9 cellular contexts compared by ENCODE assay signal in the genomic region with DNA sequence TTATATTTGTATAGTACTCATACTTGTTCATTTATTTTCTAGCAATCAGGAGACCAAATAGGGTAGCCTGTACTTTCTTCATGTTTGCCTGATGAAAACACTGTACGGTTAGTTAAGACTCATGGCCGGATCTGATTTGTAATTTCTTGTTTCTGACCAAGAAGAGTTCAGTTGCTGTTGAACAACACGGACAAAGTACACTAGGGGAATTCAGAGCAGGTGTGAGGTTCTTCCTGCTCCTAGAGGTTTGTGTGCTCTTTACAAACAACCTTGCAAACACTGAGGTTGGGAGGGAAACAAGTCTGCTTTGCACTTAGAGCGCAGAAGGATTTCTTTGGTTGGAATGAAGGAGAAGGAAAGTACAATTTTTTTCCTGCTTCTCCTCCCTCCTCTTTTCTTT.
DNase-seq lines count a peak whose midpoint lies in the region; ATAC-seq and TF ChIP-seq lines count a peak whose summit lies in the region.
"Had no signal": no experiment of that assay in that cellular context is flagged by ENCODE, and none has a peak within 500 bp of the region (broad histone marks: within the 10 kb centered on the region; RNA-seq: fewer than 3 reads in every experiment).

No MANE protein-coding gene starts in this region.

- peak in 1 of 2 experiments; percentile 16 for DNase-seq in Caco-2
- DNase-seq in foreskin keratinocyte, result no peak
- no peak for DNase-seq in thyroid gland
- no peak for DNase-seq in cortex of kidney (lab: John Stamatoyannopoulos, UW)
- DNase-seq in uterus, result no peak
- DNase-seq in substantia nigra (lab: John Stamatoyannopoulos, UW), result no peak

- peaks cover 51% of the 10 kb centered on the region for H3K4me1 Mint-ChIP-seq in Caco-2 (ENCODE audit: low read depth, unreplicated experiment)

- no peaks in the 10 kb centered on the region for H3K27me3 Mint-ChIP-seq in Caco-2 (ENCODE audit: insufficient read depth, unreplicated experiment)

- 79 to 82% methylated on average over 4 of the region's 4 CpGs for WGBS in thyroid gland, 2 donors

- POLR2A ChIA-PET in Caco-2 (lab: Charles Lee), result no interaction called here

- BruUV-seq in Caco-2 (replicated peaks; lab: Mats Ljungman, UMichigan), result no TSS peak

- H3K27ac ChIP-seq in foreskin keratinocyte, result peak overlapping the region; percentile 39
- H3K27ac ChIP-seq in thyroid gland, result no peak overlapping the region
- H3K27ac ChIP-seq in uterus, result no peak overlapping the region
- H3K27ac ChIP-seq in substantia nigra (ENCODE audit: low read depth, low read length, poor library complexity, severe bottlenecking), result no peak overlapping the region
- H3K27ac ChIP-seq: SK-N-MC had no signal

- no peak for TF ChIP-seq CTCF in Caco-2 (IDR thresholded peaks at IDR 0.05; ENCODE audit: insufficient read depth in 1 of 2, low read depth in 1 of 2, low read length in 1 of 2, severe bottlenecking in 1 of 2, unreplicated experiment in 1 of 2)
- no peak for TF ChIP-seq CTCF in foreskin keratinocyte (conservative IDR thresholded peaks at IDR 0.05)
- TF ChIP-seq CTCF in thyroid gland (IDR thresholded peaks at IDR 0.05), result no peak
- no peak for TF ChIP-seq CTCF in uterus (IDR thresholded peaks at IDR 0.05)

- H3K9me3 ChIP-seq in Caco-2, result no peaks in the 10 kb centered on the region
- no peaks in the 10 kb centered on the region for H3K9me3 ChIP-seq in thyroid gland
- no peaks in the 10 kb centered on the region for H3K9me3 ChIP-seq in uterus

- H3K27me3 ChIP-seq in Caco-2 (replicated peaks; ENCODE audit: control insufficient read depth, insufficient read depth, low read length), result no peaks in the 10 kb centered on the region
- H3K27me3 ChIP-seq in foreskin keratinocyte, result no peaks in the 10 kb centered on the region
- H3K27me3 ChIP-seq in thyroid gland, result no peaks in the 10 kb centered on the region
- no peaks in the 10 kb centered on the region for H3K27me3 ChIP-seq in uterus

- H3K36me3 ChIP-seq in Caco-2 (ENCODE audit: control insufficient read depth, insufficient read depth, low read length), result no peaks in the 10 kb centered on the region
- no peaks in the 10 kb centered on the region for H3K36me3 ChIP-seq in thyroid gland
- H3K36me3 ChIP-seq in uterus, result no peaks in the 10 kb centered on the region

- H3K36me3 Mint-ChIP-seq in Caco-2 (ENCODE audit: insufficient read depth, unreplicated experiment), result peaks cover 15% of the 10 kb centered on the region

- no peaks in the 10 kb centered on the region for H3K9me3 Mint-ChIP-seq in Caco-2 (ENCODE audit: unreplicated experiment)

- H3K4me3 ChIP-seq in Caco-2 (ENCODE audit: low read depth, low read length) (no peak overlapping the region), thyroid gland (replicated peaks in 1 of 3) (no peak overlapping the region), uterus (no peak overlapping the region)
- H3K4me3 ChIP-seq: SK-N-MC had no signal

- peak overlapping the region; percentile 16 for H3K4me3 Mint-ChIP-seq in Caco-2 (ENCODE audit: unreplicated experiment)

- intact Hi-C loops in Caco-2 (cut with micrococcal nuclease; ENCODE audit: unreplicated experiment) (loop anchor here (5.0 kb wide), 1 partner anchor 54 kb away; no protein-coding TSS in a partner anchor), thyroid gland (cut with DNase I) (no loop called here), uterus (cut with DNase I; ENCODE audit: low total_unique reads) (no loop called here)

- CTCF ChIA-PET in Caco-2 (lab: Charles Lee), result no interaction called here

- TF ChIP-seq POLR2A in thyroid gland (IDR thresholded peaks at IDR 0.05), result no peak
- TF ChIP-seq POLR2A in uterus (IDR thresholded peaks at IDR 0.05), result no peak

- H3K27ac Mint-ChIP-seq in Caco-2 (ENCODE audit: unreplicated experiment), result peak overlapping the region; percentile 63

- ATAC-seq in GM19468 (IDR thresholded peaks at IDR 0.05; ENCODE audit: extremely low read depth, unreplicated experiment), result peak; percentile 17
- ATAC-seq in HG03175 (IDR thresholded peaks at IDR 0.05; ENCODE audit: unreplicated experiment), result peak; percentile 34
- ATAC-seq in foreskin keratinocyte, result no peak

- H3K4me1 ChIP-seq in Caco-2 (peaks cover 36% of the 10 kb centered on the region), foreskin keratinocyte (peaks cover 54% of the 10 kb centered on the region), thyroid gland (peaks cover 7 to 40% of the 10 kb centered on the region in 2 donors), uterus (peaks cover 0 to 5% of the 10 kb centered on the region in 2 donors)
